ENCODE assay signal across 23 cellular contexts in genomic region chr3:183277260-183277659, GRCh38. TPM values are rescaled to one million over a fixed set of nuclear protein-coding genes. Genes with fewer than 3 reads are reported as not detected.
"Had no signal": no experiment of that assay in that cellular context is flagged by ENCODE, and none has a peak within 500 bp of the region (broad histone marks: within the 10 kb centered on the region; RNA-seq: fewer than 3 reads in every experiment).

No MANE protein-coding gene starts in this region.

- H3K4me3 Mint-ChIP-seq: mesothelial cell of epicardium; naive B cell; naive thymus-derived CD8-positive, alpha-beta T cell had no signal

- H3K9me3 Mint-ChIP-seq: mesothelial cell of epicardium; naive B cell; naive thymus-derived CD8-positive, alpha-beta T cell had no signal

- H3K36me3 Mint-ChIP-seq: mesothelial cell of epicardium; naive B cell; naive thymus-derived CD8-positive, alpha-beta T cell had no signal

- H3K27ac ChIP-seq: coronary artery, dorsolateral prefrontal cortex, gastrocnemius medialis, heart right ventricle, left lung, lower lobe of right lung had no signal

- ATAC-seq: esophagus mucosa; gastrocnemius medialis; heart right ventricle; left cardiac atrium; left lung; left ventricle myocardium superior; lower lobe of right lung; mucosa of descending colon; naive thymus-derived CD8-positive, alpha-beta T cell had no signal

- H3K36me3 ChIP-seq: esophagus squamous epithelium, gastrocnemius medialis, heart right ventricle, left lung, lower lobe of right lung had no signal

- DNase-seq: dermis blood vessel endothelial cell; dorsolateral prefrontal cortex; effector CD4-positive, alpha-beta T cell; effector memory CD4-positive, alpha-beta T cell; erythroblast; esophagus squamous epithelium; foreskin fibroblast; gastrocnemius medialis; glutamatergic neuron; head of caudate nucleus; heart right ventricle; hippocampal formation; left cardiac atrium; left lung; left ventricle myocardium superior; lower lobe of right lung; mesenchymal stem cell; mucosa of descending colon; naive B cell; naive thymus-derived CD8-positive, alpha-beta T cell had no signal

- H3K27me3 ChIP-seq: dorsolateral prefrontal cortex, esophagus squamous epithelium, gastrocnemius medialis, heart right ventricle, left lung had no signal

- H3K9me3 ChIP-seq: esophagus squamous epithelium, gastrocnemius medialis, heart right ventricle, left lung, lower lobe of right lung, mucosa of descending colon had no signal

- H3K27ac Mint-ChIP-seq: mesothelial cell of epicardium; naive thymus-derived CD8-positive, alpha-beta T cell had no signal

- H3K4me3 ChIP-seq: coronary artery, dorsolateral prefrontal cortex, esophagus squamous epithelium, gastrocnemius medialis, heart right ventricle, left lung, lower lobe of right lung, mucosa of descending colon had no signal

- H3K4me1 Mint-ChIP-seq: naive B cell had no signal

RNA-seq across cellular contexts. Expression of gene B3GNT5, which starts 24.2 kb away (rescaled TPM):
- total RNA-seq: naive thymus-derived CD8-positive, alpha-beta T cell had no signal
